ENCODE assay signal across 22 cellular contexts in the genomic region with DNA sequence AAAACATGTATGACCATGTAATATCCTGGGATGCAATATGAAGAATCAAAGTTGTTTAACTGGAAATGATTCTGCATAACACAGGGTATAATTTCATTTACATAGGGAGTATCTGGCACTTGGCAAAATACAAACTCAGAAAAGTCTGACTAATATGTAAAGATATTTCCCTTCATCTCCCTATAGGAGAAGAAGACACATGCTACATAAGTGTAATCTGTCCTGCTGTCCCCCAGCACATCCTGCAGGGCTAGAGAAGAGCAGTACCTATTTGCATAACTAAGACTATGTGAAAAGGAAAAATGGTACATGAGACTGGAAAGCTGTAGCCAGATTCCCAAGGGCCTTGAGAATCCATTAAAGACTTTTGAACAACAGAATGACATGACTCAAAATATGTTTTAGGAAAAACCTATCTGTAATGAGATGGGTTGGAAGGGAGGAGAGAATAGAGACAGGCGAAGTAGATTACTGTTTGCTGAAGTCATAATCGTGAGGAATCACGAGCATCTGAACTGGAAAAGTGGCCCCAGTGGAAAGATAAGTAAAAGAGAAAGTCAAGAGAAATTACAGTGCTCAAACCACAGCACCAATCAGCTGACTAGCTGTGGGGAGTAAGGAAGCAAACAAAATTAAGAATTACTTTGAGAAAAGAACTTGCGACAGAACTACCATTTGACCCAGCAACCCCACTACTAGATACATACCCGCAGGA.
A peak's percentile ranks its signal among the peaks of the same experiment; 100 is the strongest.
DNase-seq lines count a peak whose midpoint lies in the region; FAIRE-seq and TF ChIP-seq lines count a peak whose summit lies in the region.
"Had no signal": no experiment of that assay in that cellular context is flagged by ENCODE, and none has a peak within 500 bp of the region (broad histone marks: within the 10 kb centered on the region; RNA-seq: fewer than 3 reads in every experiment).

No MANE protein-coding gene starts in this region.

- peak; percentile 55 for DNase-seq in EL
- DNase-seq in NCI-H226, result peak; percentile 58
- DNase-seq in brain microvascular endothelial cell, result no peak
- no peak for DNase-seq in keratinocyte (ENCODE audit: low read depth, low spot score)
- no peak for DNase-seq in cortex of kidney (lab: John Stamatoyannopoulos, UW)
- no peak for DNase-seq in NCI-H524 treated with DMSO at 0.1 percent for 48 hours (lab: John Stamatoyannopoulos, UW)
- DNase-seq in cerebellum (ENCODE audit: low spot score), result no peak
- DNase-seq: activated CD8-positive, alpha-beta T cell treated with anti-CD3 and anti-CD28 coated beads, Interleukin-2, amount 10 ng/mL, durations not matched to agents 7 days and 5 days; activated effector memory CD4-positive, alpha-beta T cell treated with Interleukin-2 at 50 U/mL for 16 hours; activated naive CD8-positive, alpha-beta T cell treated with anti-CD3 and anti-CD28 coated beads, Interleukin-2, amount 10 ng/mL, durations not matched to agents 7 days and 5 days; activated T-cell treated with anti-CD3 and anti-CD28 coated beads for 4 hours; body of pancreas; C1 segment of cervical spinal cord; Calu3; colonic mucosa; NCI-H146; NCI-H524; NK-92 treated with Interleukin-12 subunit alpha and Interleukin-12 subunit beta, amount 100 ng/mL, for 24 hours; SJCRH30 had no signal

- FAIRE-seq in keratinocyte (lab: Jason Lieb, UNC), result peak; percentile 46

- H3K9ac ChIP-seq in keratinocyte (ENCODE audit: control insufficient read depth, extremely low read depth, insufficient read depth, low read length), result peak overlapping the region; percentile 19
- H3K9ac ChIP-seq: KMS-11 had no signal

- H3K4me2 ChIP-seq in keratinocyte (ENCODE audit: control insufficient read depth, extremely low read depth, insufficient read depth, low read depth, low read length), result peak overlapping the region; percentile 13
- H3K4me2 ChIP-seq: KMS-11 had no signal

- in situ Hi-C loops in brain microvascular endothelial cell (cut with HindIII; ENCODE audit: low pct_ligation_motif_present, low sequenced_read_pairs), result no loop called here

- dilution Hi-C loops in keratinocyte (cut with MboI; ENCODE audit: extremely low pct_ligation_motif_present, low sequenced_read_pairs), result no loop called here

- H3K79me2 ChIP-seq in keratinocyte (ENCODE audit: control insufficient read depth, insufficient read depth, low read length), result no peaks in the 10 kb centered on the region

- no peaks in the 10 kb centered on the region for H3K9me1 ChIP-seq in keratinocyte (ENCODE audit: control insufficient read depth, extremely low read depth, insufficient read depth, low read length)

- peaks cover 57% of the 10 kb centered on the region for H3K4me1 ChIP-seq in keratinocyte (ENCODE audit: control insufficient read depth, extremely low read depth, insufficient read depth, low read length)
- H3K4me1 ChIP-seq: body of pancreas, colonic mucosa, prostate gland, suprapubic skin had no signal

- H3K27me3 ChIP-seq in brain microvascular endothelial cell (replicated peaks) (no peaks in the 10 kb centered on the region), keratinocyte (ENCODE audit: control insufficient read depth, extremely low read depth, insufficient read depth, low read length) (no peaks in the 10 kb centered on the region)
- H3K27me3 ChIP-seq: body of pancreas, colonic mucosa, SJCRH30, suprapubic skin had no signal

- no peak overlapping the region for H2AFZ ChIP-seq in keratinocyte (ENCODE audit: control insufficient read depth, low read length)

- H3K9me3 ChIP-seq in keratinocyte (ENCODE audit: control insufficient read depth, low read depth, low read length), result peaks cover 3% of the 10 kb centered on the region
- H3K9me3 ChIP-seq: body of pancreas, colonic mucosa, prostate gland, SJCRH30, suprapubic skin had no signal

- H3K4me3 ChIP-seq in brain microvascular endothelial cell (ENCODE audit: low read depth, low read length) (no peak overlapping the region), keratinocyte (ENCODE audit: control insufficient read depth in 2 of 3, extremely low read depth in 1 of 3, insufficient read depth in 2 of 3, low read depth in 1 of 3, low read length in 3 of 3) (no peak overlapping the region)
- H3K4me3 ChIP-seq: body of pancreas, colonic mucosa, prostate gland, SJCRH30, suprapubic skin had no signal

- H4K20me1 ChIP-seq in keratinocyte (ENCODE audit: control insufficient read depth, extremely low read depth, insufficient read depth, low read length), result no peaks in the 10 kb centered on the region

- H3K36me3 ChIP-seq in brain microvascular endothelial cell (replicated peaks) (no peaks in the 10 kb centered on the region), keratinocyte (ENCODE audit: control insufficient read depth in 2 of 2, extremely low read depth in 1 of 2, insufficient read depth in 2 of 2, low read length in 2 of 2) (no peaks in the 10 kb centered on the region)
- H3K36me3 ChIP-seq: colonic mucosa, prostate gland, SJCRH30, suprapubic skin had no signal

- TF ChIP-seq CTCF in brain microvascular endothelial cell (IDR thresholded peaks at IDR 0.05; ENCODE audit: low read depth, low read length, missing control alignments), result peak; percentile 23
- TF ChIP-seq CTCF in keratinocyte (optimal IDR thresholded peaks at IDR 0.05 in 1 of 3, IDR thresholded peaks at IDR 0.05 in 1 of 3, conservative IDR thresholded peaks at IDR 0.05 in 1 of 3; ENCODE audit: extremely low read depth in 1 of 3, insufficient read depth in 2 of 3, low read length in 3 of 3), result peak in 1 of 3 experiments; percentile 10

- H3K27ac ChIP-seq in brain microvascular endothelial cell, result peak overlapping the region; percentile 76
- H3K27ac ChIP-seq in keratinocyte (ENCODE audit: control insufficient read depth, insufficient read depth, low read length), result peak overlapping the region; percentile 78
- H3K27ac ChIP-seq: body of pancreas, colonic mucosa, KMS-11, prostate gland, SJCRH30, suprapubic skin had no signal

Comparison
In these comparisons a context has a peak if more than half of its experiments do, and no peak if none do; other contexts are left out.
1. DNase-seq: peak in EL (single experiment) and NCI-H226 (single experiment); none in brain microvascular endothelial cell (single experiment), keratinocyte (single experiment), cortex of kidney (single experiment), NCI-H524 treated with DMSO at 0.1 percent for 48 hours (single experiment) and cerebellum (single experiment).